ENCODE assay signal across 30 cellular contexts in genomic region chr12:38427442-38427841, GRCh38.
"Had no signal": no experiment of that assay in that cellular context is flagged by ENCODE, and none has a peak within 500 bp of the region (broad histone marks: within the 10 kb centered on the region; RNA-seq: fewer than 3 reads in every experiment).

No MANE protein-coding gene starts in this region.

- H3K9me3 ChIP-seq: left lung, neutrophil, pancreas, right lobe of liver, thyroid gland, vagina had no signal

- H3K36me3 ChIP-seq: esophagus squamous epithelium, heart right ventricle, left lung, neutrophil, pancreas, right lobe of liver, stomach, thyroid gland, vagina had no signal

- H3K36me3 Mint-ChIP-seq: naive thymus-derived CD4-positive, alpha-beta T cell; stimulated activated effector memory CD8-positive, alpha-beta T cell treated with anti-CD3 and anti-CD28 coated beads, Interleukin-12 subunit alpha, Interleukin-12 subunit beta, amount 100 ng/mL, for 72 hours had no signal

- DNase-seq: effector CD8-positive, alpha-beta T cell; erythroblast; esophagus squamous epithelium; foreskin melanocyte; glutamatergic neuron; heart right ventricle; hippocampal formation; left cardiac atrium; left lung; mesendoderm; midbrain; naive thymus-derived CD4-positive, alpha-beta T cell; pancreas; right lobe of liver; small intestine; stimulated activated CD4-positive, alpha-beta T cell treated with anti-CD3 and anti-CD28 coated beads, Interleukin-12 subunit alpha, Interleukin-12 subunit beta, amount 100 ng/mL, for 4 hours; stimulated activated CD4-positive, alpha-beta T cell treated with anti-CD3 and anti-CD28 coated beads, Interleukin-1b, Interleukin-23, amount 100 ng/mL, for 48 hours; stimulated activated CD4-positive, alpha-beta T cell treated with anti-CD3 and anti-CD28 coated beads, Interleukin-4, amount 100 ng/mL, for 24 hours; stimulated activated naive CD4-positive, alpha-beta T cell treated with Interleukin-2 at 50 U/mL for 16 hours; stomach; thyroid gland; trophoblast cell had no signal

- H3K4me1 ChIP-seq: esophagus squamous epithelium, heart right ventricle, left lung, pancreas, right lobe of liver, stomach, thyroid gland, vagina had no signal

- H3K4me3 ChIP-seq: esophagus squamous epithelium, heart right ventricle, left lung, pancreas, right lobe of liver, stomach, thyroid gland, vagina had no signal

- H3K27me3 ChIP-seq: esophagus squamous epithelium, heart right ventricle, left lung, neutrophil, pancreas, right lobe of liver, stomach, thyroid gland, vagina had no signal

- H3K4me1 Mint-ChIP-seq: naive thymus-derived CD4-positive, alpha-beta T cell; nephron; stimulated activated effector memory CD8-positive, alpha-beta T cell treated with anti-CD3 and anti-CD28 coated beads, Interleukin-12 subunit alpha, Interleukin-12 subunit beta, amount 100 ng/mL, for 72 hours had no signal

- H3K27ac ChIP-seq: esophagus squamous epithelium, heart right ventricle, left lung, neutrophil, pancreas, right lobe of liver, stomach, thyroid gland, vagina had no signal

- ATAC-seq: heart right ventricle; left cardiac atrium; left lung; naive thymus-derived CD4-positive, alpha-beta T cell; pancreas; right lobe of liver; stimulated activated effector memory CD8-positive, alpha-beta T cell treated with anti-CD3 and anti-CD28 coated beads, Interleukin-12 subunit alpha, Interleukin-12 subunit beta, amount 100 ng/mL, for 72 hours had no signal

- H3K27ac Mint-ChIP-seq: dendritic cell treated with granulocyte-macrophage colony-stimulating factor and Interleukin-4, amounts not matched to agents 40 ng/mL and 50 ng/mL, for 4 days; naive thymus-derived CD4-positive, alpha-beta T cell; stimulated activated effector memory CD8-positive, alpha-beta T cell treated with anti-CD3 and anti-CD28 coated beads, Interleukin-12 subunit alpha, Interleukin-12 subunit beta, amount 100 ng/mL, for 72 hours had no signal

- H3K27me3 Mint-ChIP-seq: dendritic cell treated with granulocyte-macrophage colony-stimulating factor and Interleukin-4, amounts not matched to agents 40 ng/mL and 50 ng/mL, for 4 days; naive thymus-derived CD4-positive, alpha-beta T cell had no signal

- FAIRE-seq: colon, endothelial cell of umbilical vein, islet of Langerhans, pancreas, small intestine had no signal

- H3K4me3 Mint-ChIP-seq: dendritic cell treated with granulocyte-macrophage colony-stimulating factor and Interleukin-4, amounts not matched to agents 40 ng/mL and 50 ng/mL, for 4 days; naive thymus-derived CD4-positive, alpha-beta T cell; nephron; stimulated activated effector memory CD8-positive, alpha-beta T cell treated with anti-CD3 and anti-CD28 coated beads, Interleukin-12 subunit alpha, Interleukin-12 subunit beta, amount 100 ng/mL, for 72 hours had no signal
